9 cellular contexts compared by ENCODE assay signal in genomic region chr7:24727165-24728120, GRCh38. TPM values are rescaled to one million over a fixed set of nuclear protein-coding genes. Genes with fewer than 3 reads are reported as not detected.
DNase-seq lines count a peak whose midpoint lies in the region; ATAC-seq and TF ChIP-seq lines count a peak whose summit lies in the region.
"Had no signal": no experiment of that assay in that cellular context is flagged by ENCODE, and none has a peak within 500 bp of the region (broad histone marks: within the 10 kb centered on the region; RNA-seq: fewer than 3 reads in every experiment).

No MANE protein-coding gene starts in this region.

- in situ Hi-C loops in G401 (cut with HindIII; ENCODE audit: low sequenced_read_pairs), result no loop called here

- peak; percentile 48 for DNase-seq in Jurkat, Clone E6-1 (ENCODE audit: low read depth, low spot score)
- DNase-seq in mesenteric fat pad (ENCODE audit: low spot score) (peak; percentile 55), NCI-H1092 treated with DMSO at 0.1 percent for 48 hours (lab: John Stamatoyannopoulos, UW) (no peak), G401 (ENCODE audit: low spot score) (no peak), NCI-H226 (no peak), erythroblast (lab: John Stamatoyannopoulos, UW) (no peak)
- DNase-seq: pancreas had no signal

- no peak overlapping the region for H3K4me3 ChIP-seq in Jurkat, Clone E6-1 (ENCODE audit: low read length)
- H3K4me3 ChIP-seq: pancreas had no signal

- ATAC-seq in GM18907 (IDR thresholded peaks at IDR 0.05; ENCODE audit: unreplicated experiment) (peak; percentile 75), HG02588 (IDR thresholded peaks at IDR 0.05; ENCODE audit: unreplicated experiment) (peak; percentile 74)

- no peak for TF ChIP-seq POLR2A in erythroblast (IDR thresholded peaks at IDR 0.05; ENCODE audit: low read length)

RNA-seq across cellular contexts. Expression of gene GSDME, which starts 29.8 kb away (rescaled TPM):
- polyA plus RNA-seq in Jurkat, Clone E6-1 (2012; ENCODE audit: insufficient read depth, insufficient read length), result 17.2 TPM
- 12.9 TPM for total RNA-seq in mesenteric fat pad
- total RNA-seq in G401 (2014; rRNA removed; shearing (Covaris generic)), result 1.3 and 4.8 TPM in 2 replicates

Comparison
In these comparisons a context has a peak if more than half of its experiments do, and no peak if none do; other contexts are left out.
1. DNase-seq: peak in Jurkat, Clone E6-1 (single experiment) and mesenteric fat pad (single experiment); none in NCI-H1092 treated with DMSO at 0.1 percent for 48 hours (single experiment), G401 (single experiment), NCI-H226 (single experiment) and erythroblast (0 of 2).